8 cellular contexts compared by ENCODE assay signal in the genomic region with DNA sequence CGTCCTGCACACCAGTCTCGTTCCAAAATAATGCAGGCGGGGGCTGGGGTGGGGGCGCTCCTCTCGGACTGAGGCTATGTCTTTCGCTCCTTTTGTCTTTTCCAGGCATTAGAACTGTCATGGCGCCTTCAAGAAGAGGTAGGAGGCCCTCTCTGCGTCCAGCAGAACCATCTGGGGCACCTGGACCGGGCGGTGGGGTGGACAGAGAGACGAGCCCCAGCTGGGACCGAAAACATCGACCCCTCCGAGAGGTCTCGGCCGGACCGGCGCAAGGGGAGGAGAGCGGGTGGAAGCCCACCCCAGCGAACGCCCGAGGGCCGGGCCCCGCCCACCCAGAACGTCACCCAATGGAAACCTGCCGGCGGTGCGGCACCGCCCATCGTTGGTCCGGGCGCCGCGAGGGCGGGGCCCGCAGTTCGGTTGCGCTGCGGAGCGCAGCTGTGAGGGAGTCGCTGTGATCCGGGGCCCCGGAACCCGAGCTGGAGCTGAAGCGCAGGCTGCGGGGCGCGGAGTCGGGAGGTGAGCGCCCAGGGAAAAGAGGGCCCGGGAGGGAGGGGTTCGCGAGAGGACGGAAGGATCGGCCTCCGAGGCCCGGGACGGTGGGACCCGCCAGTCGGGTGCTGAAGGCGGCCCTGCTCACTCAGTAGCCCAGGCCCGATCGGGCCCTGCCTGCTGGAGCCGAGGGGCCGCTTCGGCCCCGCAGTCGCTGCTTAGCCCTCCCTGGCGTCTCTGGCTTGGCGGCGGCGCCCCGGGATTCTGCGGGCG. TPM values are rescaled to one million over a fixed set of nuclear protein-coding genes. Genes with fewer than 3 reads are reported as not detected.
A peak's percentile ranks its signal among the peaks of the same experiment; 100 is the strongest.
DNase-seq lines count a peak whose midpoint lies in the region; ATAC-seq and TF ChIP-seq lines count a peak whose summit lies in the region.

A gene (plus strand): TSS at position 419 of the 765 bp plus-strand sequence. CDS start 4,643 bp downstream, outside the sequence.

- peak within 1 kb of the TSS; percentile 59 for H2AFZ ChIP-seq in OCI-LY1 (ENCODE audit: low read length)

- peak within 1 kb of the TSS; percentile 98 for H3K27ac Mint-ChIP-seq in mesothelial cell of epicardium

- H4K20me1 ChIP-seq in OCI-LY1 (ENCODE audit: insufficient read depth, low read length) = no peaks in the 10 kb centered on the region

- H3K9me3 ChIP-seq in HUES6 (ENCODE audit: control insufficient read depth, insufficient read depth, low read depth, low read length) (no peaks in the 10 kb centered on the region), OCI-LY1 (ENCODE audit: low read length) (no peaks in the 10 kb centered on the region)

- H3K27me3 Mint-ChIP-seq in mesothelial cell of epicardium (ENCODE audit: low read depth) = no peaks in the 10 kb centered on the region

- peaks cover 2% of the 10 kb centered on the region for H3K9me3 Mint-ChIP-seq in mesothelial cell of epicardium

- H3K36me3 ChIP-seq in HUES6 (ENCODE audit: control insufficient read depth, insufficient read depth, low read length) (peaks cover 5% of the 10 kb centered on the region), OCI-LY1 (ENCODE audit: insufficient read depth, low read length) (peaks cover 5% of the 10 kb centered on the region; the same call in 1 of the 2 replicates)

- H3K79me2 ChIP-seq in OCI-LY1 (ENCODE audit: insufficient read depth, low read length) = peaks cover 25% of the 10 kb centered on the region

- H3K4me1 Mint-ChIP-seq in mesothelial cell of epicardium = peaks cover 29% of the 10 kb centered on the region

- TF ChIP-seq CTCF in OCI-LY1 (IDR thresholded peaks at IDR 0.05; ENCODE audit: low read length) = peak; percentile 40; the same call in 1 of the 2 replicates
- no peak for TF ChIP-seq CTCF in mesothelial cell of epicardium (IDR thresholded peaks at IDR 0.05; ENCODE audit: unreplicated experiment)

- H3K9ac ChIP-seq in HUES6 (ENCODE audit: low read length) = peak within 1 kb of the TSS; percentile 96
- H3K9ac ChIP-seq in OCI-LY1 (ENCODE audit: low read length) = peak within 1 kb of the TSS; percentile 85

- H3K4me3 ChIP-seq in HUES6 (ENCODE audit: low read depth, low read length) (peak within 1 kb of the TSS; percentile 97), OCI-LY1 (ENCODE audit: low read depth, low read length, poor library complexity, severe bottlenecking) (peak within 1 kb of the TSS; percentile 88)

- in situ Hi-C loops in endometrial microvascular endothelial cells (cut with HindIII; ENCODE audit: inconsistent ontology term, low pct_unique_long_range_greater_than_20kb, low sequenced_read_pairs) = no loop called here

- DNase-seq in D341Med (ENCODE audit: low spot score) (peak; percentile 94), mesothelial cell of epicardium (ENCODE audit: low spot score in 2 of 2, unreplicated experiment in 2 of 2) (peak; percentile 85 to 96)
- peak; percentile 93 for DNase-seq in activated CD8-positive, alpha-beta memory T cell treated with anti-CD3 and anti-CD28 coated beads, Interleukin-2, amount 50 U/mL, for 4 hours
- peak; percentile 80 to 81 for DNase-seq in stimulated activated CD8-positive, alpha-beta memory T cell treated with anti-CD3 and anti-CD28 coated beads, Interleukin-15, amount 100 ng/mL, for 4 hours (ENCODE audit: low read depth in 2 of 2)

- H3K4me1 ChIP-seq in HUES6 (ENCODE audit: control insufficient read depth, insufficient read depth, low read length) (peaks cover 7% of the 10 kb centered on the region; the same call in 1 of the 2 replicates), OCI-LY1 (ENCODE audit: insufficient read depth, low read length, severe bottlenecking) (peaks cover 23% of the 10 kb centered on the region)

- H3K9me2 ChIP-seq in OCI-LY1 (ENCODE audit: low read depth, low read length) = no peaks in the 10 kb centered on the region

- H3K27ac ChIP-seq in HUES6 (ENCODE audit: low read depth, low read length) (peak within 1 kb of the TSS; percentile 92; the same call in 1 of the 2 replicates), OCI-LY1 (ENCODE audit: low read depth, low read length, poor library complexity, severe bottlenecking) (peak within 1 kb of the TSS; percentile 45)

- ATAC-seq in GM21423 (IDR thresholded peaks at IDR 0.05; ENCODE audit: unreplicated experiment) = peak; percentile 82

- peak within 1 kb of the TSS; percentile 99 for H3K4me3 Mint-ChIP-seq in mesothelial cell of epicardium

- peak within 1 kb of the TSS; percentile 95 for H3K4me2 ChIP-seq in OCI-LY1 (ENCODE audit: low read length)

- H3K36me3 Mint-ChIP-seq in mesothelial cell of epicardium = peaks cover 4% of the 10 kb centered on the region

- H3K27me3 ChIP-seq in HUES6 (ENCODE audit: control insufficient read depth, insufficient read depth, low read length) (no peaks in the 10 kb centered on the region), OCI-LY1 (ENCODE audit: insufficient read depth, low read length) (no peaks in the 10 kb centered on the region)

- H3F3A ChIP-seq in OCI-LY1 (ENCODE audit: insufficient read depth, low read length) = no peaks in the 10 kb centered on the region

RNA-seq across cellular contexts. Expression of the gene that starts here (rescaled TPM):
- 111 TPM for total RNA-seq in endometrial microvascular endothelial cells (ENCODE audit: inconsistent ontology term)
- 126 to 130 TPM (median 129 TPM) in 3 replicates for total RNA-seq in mesothelial cell of epicardium

Comparison
In these comparisons a context has a peak if more than half of its experiments do, and no peak if none do; other contexts are left out.
1. Peak in every context shown above with its lines: DNase-seq, ATAC-seq, H3K4me3 ChIP-seq and H3K27ac ChIP-seq.